28 cellular contexts compared by ENCODE assay signal in the genomic region with DNA sequence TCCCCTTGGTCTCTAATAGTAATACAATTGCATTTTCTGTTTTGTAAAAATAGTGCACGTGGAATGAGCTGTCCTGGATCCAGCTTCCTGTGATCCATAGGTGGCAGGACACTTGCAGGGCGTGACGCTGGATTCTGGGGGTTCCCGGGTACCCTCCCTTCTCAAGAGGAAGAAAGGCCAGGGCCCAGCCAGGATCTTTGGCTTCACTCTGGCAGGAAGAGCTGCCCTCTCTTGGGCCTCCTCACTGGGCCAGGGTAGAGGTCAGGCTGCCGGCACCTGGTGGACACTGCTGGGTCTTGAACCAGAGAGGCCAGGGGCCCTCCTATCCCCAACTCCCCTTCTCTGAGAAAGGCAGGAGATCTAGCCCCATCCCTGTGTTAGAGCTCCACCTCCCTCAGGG. TPM values are rescaled to one million over a fixed set of nuclear protein-coding genes. Genes with fewer than 3 reads are reported as not detected.
"Had no signal": no experiment of that assay in that cellular context is flagged by ENCODE, and none has a peak within 500 bp of the region (broad histone marks: within the 10 kb centered on the region; RNA-seq: fewer than 3 reads in every experiment).

No MANE protein-coding gene starts in this region.

- H3K9ac ChIP-seq: parathyroid adenoma had no signal

- H3K36me3 ChIP-seq: ovary, right lobe of liver, sigmoid colon, suprapubic skin, tibial artery, transverse colon, upper lobe of right lung, uterus had no signal

- H2AFZ ChIP-seq: parathyroid adenoma had no signal

- FAIRE-seq: small intestine had no signal

- ATAC-seq: naive thymus-derived CD8-positive, alpha-beta T cell; natural killer cell treated with Interleukin-12 subunit alpha and Interleukin-12 subunit beta and Interleukin-15 and Interleukin-18, amount 100 ng/mL, for 72 hours; psoas muscle; right cardiac atrium; right lobe of liver; stimulated activated memory B cell treated with anti-CD40 and anti-IgM and Interleukin-4, amounts not matched to agents 10 μg/mL and 1 μg/mL and 100 μg/mL, for 72 hours; stimulated activated naive CD8-positive, alpha-beta T cell treated with anti-CD3 and anti-CD28 coated beads, Interleukin-15, amount 100 ng/mL, for 72 hours; stimulated activated naive CD8-positive, alpha-beta T cell treated with anti-CD3 and anti-CD28 coated beads, Interleukin-15, Interleukin-2, amounts not matched to agents 100 U/mL and 50 U/mL, for 24 hours; upper lobe of right lung had no signal

- H3K4me1 ChIP-seq: parathyroid adenoma, psoas muscle, right lobe of liver, sigmoid colon, suprapubic skin, testis, tibial artery, transverse colon, upper lobe of right lung, uterus had no signal

- H3K9me3 ChIP-seq: ovary, psoas muscle, right lobe of liver, sigmoid colon, suprapubic skin, testis, tibial artery, transverse colon, upper lobe of right lung, uterus had no signal

- H3K4me3 ChIP-seq: ovary, psoas muscle, right lobe of liver, sigmoid colon, suprapubic skin, testis, tibial artery, transverse colon, upper lobe of right lung, uterus had no signal

- DNase-seq: naive thymus-derived CD8-positive, alpha-beta T cell; nephron progenitor cell; occipital lobe; ovary; psoas muscle; right cardiac atrium; right lobe of liver; sigmoid colon; small intestine; stimulated activated CD4-positive, alpha-beta T cell treated with anti-CD3 and anti-CD28 coated beads, Interleukin-12 subunit alpha, Interleukin-12 subunit beta, amount 100 ng/mL, for 4 hours; stimulated activated CD4-positive, alpha-beta T cell treated with anti-CD3 and anti-CD28 coated beads, Interleukin-1b, Interleukin-23, amount 100 ng/mL, for 48 hours; stimulated activated CD4-positive, alpha-beta T cell treated with anti-CD3 and anti-CD28 coated beads, Interleukin-4, amount 100 ng/mL, for 1 hour; stimulated activated CD4-positive, alpha-beta T cell treated with anti-CD3 and anti-CD28 coated beads, Interleukin-4, amount 100 ng/mL, for 4 hours; stimulated activated CD8-positive, alpha-beta memory T cell treated with anti-CD3 and anti-CD28 coated beads, Interleukin-4, amount 100 ng/mL, for 48 hours; stimulated activated naive CD4-positive, alpha-beta T cell; stimulated activated naive CD8-positive, alpha-beta T cell treated with anti-CD3 and anti-CD28 coated beads, Interleukin-15, amount 100 ng/mL, for 72 hours; stimulated activated naive CD8-positive, alpha-beta T cell treated with anti-CD3 and anti-CD28 coated beads, Interleukin-15, Interleukin-2, amounts not matched to agents 100 U/mL and 50 U/mL, for 24 hours; substantia nigra; testis; tibial artery; transverse colon; upper lobe of right lung; uterus had no signal

- H3K27ac ChIP-seq: ovary, parathyroid adenoma, psoas muscle, right lobe of liver, sigmoid colon, suprapubic skin, testis, tibial artery, transverse colon, upper lobe of right lung, uterus had no signal

- H3K27me3 ChIP-seq: ovary, right lobe of liver, testis, upper lobe of right lung, uterus had no signal

RNA-seq across cellular contexts. Expression of a gene that starts 37.8 kb away (rescaled TPM):
- total RNA-seq: osteoblast had no signal
